1 cellular context compared by ENCODE assay signal in the genomic region with DNA sequence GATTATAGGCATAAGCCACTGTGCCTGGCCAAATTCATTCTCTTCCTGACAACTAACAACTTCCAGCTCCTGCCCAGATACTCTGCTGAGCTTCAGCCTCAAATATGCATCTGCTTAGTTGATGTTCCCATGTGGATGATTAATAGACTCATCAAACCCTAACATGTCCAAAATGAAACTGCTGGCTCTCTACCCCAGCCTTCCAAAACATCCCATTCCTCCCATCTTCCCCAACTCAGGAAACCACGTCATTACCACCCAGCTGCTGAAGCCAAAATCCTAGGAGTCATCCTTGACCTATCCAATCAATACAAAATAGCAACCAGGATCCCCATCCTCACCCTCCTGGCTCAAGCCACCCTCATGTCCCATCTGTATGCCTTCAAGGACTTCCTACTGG.
TF ChIP-seq lines count a peak whose summit lies in the region.

No MANE protein-coding gene starts in this region.

TF ChIP-seq in endothelial cell of umbilical vein, 7 proteins besides CTCF, POLR2A, EP300 and RAD21:
- TF ChIP-seq POLR2AphosphoS5 (IDR thresholded peaks at IDR 0.05; ENCODE audit: insufficient read depth, low read depth, low read length) = no peak
- no peak for TF ChIP-seq EZH2 (IDR thresholded peaks at IDR 0.05; ENCODE audit: borderline replicate concordance, low read depth, low read length, severe bottlenecking)
